8 cellular contexts compared by ENCODE assay signal in the genomic region with DNA sequence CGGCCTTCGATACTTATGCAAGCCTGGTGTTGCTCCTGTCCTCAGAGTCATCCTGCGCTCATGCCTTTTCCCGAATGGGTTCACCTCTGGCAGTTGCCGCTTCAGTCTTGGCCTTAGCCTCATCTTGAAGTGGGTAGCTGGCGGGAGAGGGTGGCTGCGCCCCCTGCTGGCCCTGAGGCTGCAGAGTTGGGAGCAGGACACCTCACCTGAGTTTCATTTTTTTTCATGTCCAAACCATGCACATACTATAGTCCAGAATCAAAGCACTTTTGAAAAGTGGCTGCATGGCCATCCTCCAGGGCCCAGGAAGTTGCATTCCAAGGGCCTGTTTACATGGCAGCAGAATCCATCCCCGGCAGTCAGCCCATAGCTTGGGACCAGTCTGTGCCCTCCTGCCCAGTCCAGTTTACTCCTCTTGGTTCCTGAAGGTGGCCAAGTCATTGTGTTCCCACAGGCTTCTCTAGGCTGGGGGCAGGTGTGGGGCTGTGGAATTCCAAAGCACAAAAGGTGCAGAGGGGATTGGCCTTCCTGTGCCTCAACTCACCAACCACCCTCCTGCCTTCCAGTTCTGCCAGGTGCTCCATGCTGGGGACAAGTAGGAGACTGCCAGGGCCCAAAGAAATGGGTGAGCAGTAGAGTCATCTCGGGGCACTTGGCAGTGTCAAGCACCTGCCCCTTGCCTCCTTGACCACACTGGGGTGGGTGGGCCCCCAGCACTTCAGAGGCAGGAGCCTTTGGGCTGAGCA.
DNase-seq lines count a peak whose midpoint lies in the region; ATAC-seq and TF ChIP-seq lines count a peak whose summit lies in the region.

No MANE protein-coding gene starts in this region.

- in situ Hi-C loops in T47D (cut with HindIII; ENCODE audit: low pct_unique_long_range_greater_than_20kb, low sequenced_read_pairs): no loop called here

- no peak for ATAC-seq in GM18519 (IDR thresholded peaks at IDR 0.05; ENCODE audit: low FRiP score, unreplicated experiment)

- no peak overlapping the region for H3K4me3 ChIP-seq in WI38 (ENCODE audit: low read depth, low read length)

- DNase-seq in Ammon's horn (ENCODE audit: low spot score): peak; percentile 83
- DNase-seq in GOT3 (lab: John Stamatoyannopoulos, UW): peak; percentile 17
- peak; percentile 68 for DNase-seq in NCI-H2171 (lab: John Stamatoyannopoulos, UW)
- peak; percentile 67 to 83 for DNase-seq in T47D (ENCODE audit: low read depth in 1 of 2, low spot score in 1 of 2)
- peak; percentile 92 for DNase-seq in islet precursor cell
- DNase-seq in stimulated activated CD4-positive, alpha-beta T cell treated with anti-CD3 and anti-CD28 coated beads, Interleukin-1b, Interleukin-23, amount 100 ng/mL, for 1 hour (ENCODE audit: low read depth in 2 of 2): peak; percentile 42 to 63

- peak; percentile 91 for TF ChIP-seq CTCF in WI38 (IDR thresholded peaks at IDR 0.05; ENCODE audit: low read depth, low read length)

Comparison
In these comparisons a context has a peak if more than half of its experiments do, and no peak if none do; other contexts are left out.
1. DNase-seq: peak in every context shown above with its lines; median percentile 92 in islet precursor cell; 83 in Ammon's horn; 75 in T47D; 68 in NCI-H2171; 52 in stimulated activated CD4-positive, alpha-beta T cell treated with anti-CD3 and anti-CD28 coated beads, Interleukin-1b, Interleukin-23, amount 100 ng/mL, for 1 hour; 17 in GOT3.